In the genomic region with DNA sequence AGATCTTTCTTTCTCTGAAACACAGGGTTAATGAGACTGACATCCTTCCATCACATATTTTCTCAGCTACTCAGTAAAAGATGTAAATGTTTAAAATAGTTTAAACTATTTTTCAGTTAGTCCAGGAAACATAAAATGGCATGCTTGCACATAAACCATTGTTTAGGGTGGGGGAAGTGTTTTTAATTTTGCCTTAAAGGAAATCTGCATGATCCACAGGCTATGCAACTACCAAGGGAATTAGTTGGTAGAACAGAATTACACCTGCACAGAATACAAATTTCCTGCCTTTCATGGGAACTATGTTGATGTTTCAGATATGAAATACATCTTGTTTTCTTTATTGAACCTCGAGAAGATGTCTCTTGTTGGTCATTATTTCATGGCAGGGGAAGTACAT, we compare ENCODE assay signal across 13 cellular contexts.
"Had no signal": no experiment of that assay in that cellular context is flagged by ENCODE, and none has a peak within 500 bp of the region (broad histone marks: within the 10 kb centered on the region; RNA-seq: fewer than 3 reads in every experiment).

No MANE protein-coding gene starts in this region.

- H3K4me3 Mint-ChIP-seq: activated naive CD4-positive, alpha-beta T cell treated with anti-CD3 and anti-CD28 coated beads, Interleukin-2, amount 50 U/mL, for 24 hours; endodermal cell; stimulated activated naive CD8-positive, alpha-beta T cell treated with anti-CD3 and anti-CD28 coated beads, Interleukin-15, Interleukin-2, amounts not matched to agents 100 ng/mL and 50 ng/mL, for 24 hours had no signal

- H3K9me3 ChIP-seq: pancreas, thoracic aorta had no signal

- H3K36me3 Mint-ChIP-seq: activated naive CD4-positive, alpha-beta T cell treated with anti-CD3 and anti-CD28 coated beads, Interleukin-2, amount 50 U/mL, for 24 hours had no signal

- H3K4me1 ChIP-seq: pancreas had no signal

- DNase-seq: activated CD4-positive, alpha-beta T cell treated with anti-CD3 and anti-CD28 coated beads, Interleukin-2, amount 50 U/mL, for 4 hours; activated CD4-positive, CD25-positive, alpha-beta regulatory T cell treated with anti-CD3 and anti-CD28 coated beads, Interleukin-2, amount 50 U/mL, for 72 hours; activated effector memory CD4-positive, alpha-beta T cell treated with Interleukin-2 at 50 U/mL for 16 hours; activated T-cell treated with anti-CD3 and anti-CD28 coated beads, Interleukin-2, amount 50 U/mL, for 1 hour; amygdala; brain microvascular endothelial cell; cerebellar nuclear complex; endodermal cell; pancreas; T-helper 9 cell had no signal

- H3K27ac ChIP-seq: brain microvascular endothelial cell, pancreas, thoracic aorta had no signal

- H3K27ac Mint-ChIP-seq: activated naive CD4-positive, alpha-beta T cell treated with anti-CD3 and anti-CD28 coated beads, Interleukin-2, amount 50 U/mL, for 24 hours; stimulated activated naive CD8-positive, alpha-beta T cell treated with anti-CD3 and anti-CD28 coated beads, Interleukin-15, Interleukin-2, amounts not matched to agents 100 ng/mL and 50 ng/mL, for 24 hours had no signal

- H3K4me1 Mint-ChIP-seq: activated naive CD4-positive, alpha-beta T cell treated with anti-CD3 and anti-CD28 coated beads, Interleukin-2, amount 50 U/mL, for 24 hours; endodermal cell had no signal

- H3K27me3 ChIP-seq: brain microvascular endothelial cell, pancreas had no signal

- H3K36me3 ChIP-seq: pancreas had no signal

- H3K4me3 ChIP-seq: pancreas, thoracic aorta had no signal
